1 cellular context compared by ENCODE assay signal in the genomic region with DNA sequence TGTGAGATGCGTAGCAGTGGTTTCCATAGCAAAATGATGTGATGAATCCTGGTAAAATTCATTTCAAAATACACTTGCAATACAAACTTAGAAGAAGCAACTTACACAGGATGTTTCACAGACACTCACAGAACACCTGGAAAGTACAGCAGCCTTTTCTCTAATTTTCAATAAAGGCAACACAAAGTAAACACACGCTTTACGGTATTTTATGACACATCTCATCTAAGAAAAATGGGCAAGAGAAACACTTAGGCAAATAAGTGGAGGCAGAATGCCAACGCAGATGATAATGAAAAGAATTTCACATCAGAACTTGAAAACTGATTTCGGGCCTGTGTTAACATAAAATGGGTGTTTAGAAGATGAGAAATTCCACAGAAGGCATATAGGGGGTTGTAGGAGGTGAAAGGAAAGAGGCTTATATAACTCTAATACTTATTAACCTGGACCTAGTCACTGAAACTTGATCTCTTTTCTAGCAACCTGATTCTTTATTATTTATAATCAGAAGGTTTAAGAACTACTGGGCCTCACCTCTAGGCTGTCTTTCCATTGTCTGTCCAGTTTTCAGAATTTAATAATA.
TF ChIP-seq lines count a peak whose summit lies in the region.

No MANE protein-coding gene starts in this region.

TF ChIP-seq in HepG2, 621 proteins besides CTCF, POLR2A, EP300 and RAD21 (continued from another document):
- TF ChIP-seq, protein P1, sequence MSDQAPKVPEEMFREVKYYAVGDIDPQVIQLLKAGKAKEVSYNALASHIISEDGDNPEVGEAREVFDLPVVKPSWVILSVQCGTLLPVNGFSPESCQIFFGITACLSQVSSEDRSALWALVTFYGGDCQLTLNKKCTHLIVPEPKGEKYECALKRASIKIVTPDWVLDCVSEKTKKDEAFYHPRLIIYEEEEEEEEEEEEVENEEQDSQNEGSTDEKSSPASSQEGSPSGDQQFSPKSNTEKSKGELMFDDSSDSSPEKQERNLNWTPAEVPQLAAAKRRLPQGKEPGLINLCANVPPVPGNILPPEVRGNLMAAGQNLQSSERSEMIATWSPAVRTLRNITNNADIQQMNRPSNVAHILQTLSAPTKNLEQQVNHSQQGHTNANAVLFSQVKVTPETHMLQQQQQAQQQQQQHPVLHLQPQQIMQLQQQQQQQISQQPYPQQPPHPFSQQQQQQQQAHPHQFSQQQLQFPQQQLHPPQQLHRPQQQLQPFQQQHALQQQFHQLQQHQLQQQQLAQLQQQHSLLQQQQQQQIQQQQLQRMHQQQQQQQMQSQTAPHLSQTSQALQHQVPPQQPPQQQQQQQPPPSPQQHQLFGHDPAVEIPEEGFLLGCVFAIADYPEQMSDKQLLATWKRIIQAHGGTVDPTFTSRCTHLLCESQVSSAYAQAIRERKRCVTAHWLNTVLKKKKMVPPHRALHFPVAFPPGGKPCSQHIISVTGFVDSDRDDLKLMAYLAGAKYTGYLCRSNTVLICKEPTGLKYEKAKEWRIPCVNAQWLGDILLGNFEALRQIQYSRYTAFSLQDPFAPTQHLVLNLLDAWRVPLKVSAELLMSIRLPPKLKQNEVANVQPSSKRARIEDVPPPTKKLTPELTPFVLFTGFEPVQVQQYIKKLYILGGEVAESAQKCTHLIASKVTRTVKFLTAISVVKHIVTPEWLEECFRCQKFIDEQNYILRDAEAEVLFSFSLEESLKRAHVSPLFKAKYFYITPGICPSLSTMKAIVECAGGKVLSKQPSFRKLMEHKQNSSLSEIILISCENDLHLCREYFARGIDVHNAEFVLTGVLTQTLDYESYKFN (CRISPR knock-in tag; conservative IDR thresholded peaks at IDR 0.05), result peak; percentile 54
- peak; percentile 35; the same call in 1 of the 2 replicates for TF ChIP-seq RARA (CRISPR knock-in tag; IDR thresholded peaks at IDR 0.05)
- peak; percentile 51; the same call in 1 of the 2 replicates for TF ChIP-seq RXRB (CRISPR knock-in tag; IDR thresholded peaks at IDR 0.05; ENCODE audit: borderline replicate concordance)
- TF ChIP-seq RFXAP (CRISPR knock-in tag; IDR thresholded peaks at IDR 0.05; ENCODE audit: borderline replicate concordance), result no peak
- TF ChIP-seq, protein P2, sequence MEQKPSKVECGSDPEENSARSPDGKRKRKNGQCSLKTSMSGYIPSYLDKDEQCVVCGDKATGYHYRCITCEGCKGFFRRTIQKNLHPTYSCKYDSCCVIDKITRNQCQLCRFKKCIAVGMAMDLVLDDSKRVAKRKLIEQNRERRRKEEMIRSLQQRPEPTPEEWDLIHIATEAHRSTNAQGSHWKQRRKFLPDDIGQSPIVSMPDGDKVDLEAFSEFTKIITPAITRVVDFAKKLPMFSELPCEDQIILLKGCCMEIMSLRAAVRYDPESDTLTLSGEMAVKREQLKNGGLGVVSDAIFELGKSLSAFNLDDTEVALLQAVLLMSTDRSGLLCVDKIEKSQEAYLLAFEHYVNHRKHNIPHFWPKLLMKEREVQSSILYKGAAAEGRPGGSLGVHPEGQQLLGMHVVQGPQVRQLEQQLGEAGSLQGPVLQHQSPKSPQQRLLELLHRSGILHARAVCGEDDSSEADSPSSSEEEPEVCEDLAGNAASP (CRISPR knock-in tag; IDR thresholded peaks at IDR 0.05; ENCODE audit: borderline replicate concordance), result peak; percentile 65; the same call in 1 of the 2 replicates
- TF ChIP-seq, protein P3, sequence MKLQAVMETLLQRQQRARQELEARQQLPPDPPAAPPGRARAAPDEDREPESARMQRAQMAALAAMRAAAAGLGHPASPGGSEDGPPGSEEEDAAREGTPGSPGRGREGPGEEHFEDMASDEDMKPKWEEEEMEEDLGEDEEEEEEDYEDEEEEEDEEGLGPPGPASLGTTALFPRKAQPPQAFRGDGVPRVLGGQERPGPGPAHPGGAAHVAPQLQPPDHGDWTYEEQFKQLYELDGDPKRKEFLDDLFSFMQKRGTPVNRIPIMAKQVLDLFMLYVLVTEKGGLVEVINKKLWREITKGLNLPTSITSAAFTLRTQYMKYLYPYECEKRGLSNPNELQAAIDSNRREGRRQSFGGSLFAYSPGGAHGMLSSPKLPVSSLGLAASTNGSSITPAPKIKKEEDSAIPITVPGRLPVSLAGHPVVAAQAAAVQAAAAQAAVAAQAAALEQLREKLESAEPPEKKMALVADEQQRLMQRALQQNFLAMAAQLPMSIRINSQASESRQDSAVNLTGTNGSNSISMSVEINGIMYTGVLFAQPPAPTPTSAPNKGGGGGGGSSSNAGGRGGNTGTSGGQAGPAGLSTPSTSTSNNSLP (IDR thresholded peaks at IDR 0.05; ENCODE audit: low read depth, low read length), result peak; percentile 44; the same call in 1 of the 2 replicates
- peak; percentile 90 for TF ChIP-seq SIX1 (CRISPR knock-in tag; IDR thresholded peaks at IDR 0.05; ENCODE audit: borderline replicate concordance)
- TF ChIP-seq SOX13 (IDR thresholded peaks at IDR 0.05), result no peak
- peak in 1 of 2 experiments; percentile 22; a peak in 2 of 4 replicates for TF ChIP-seq SOX13 (CRISPR knock-in tag; conservative IDR thresholded peaks at IDR 0.05 in 1 of 2, IDR thresholded peaks at IDR 0.05 in 1 of 2)
- TF ChIP-seq ZNF317 (CRISPR knock-in tag; IDR thresholded peaks at IDR 0.05), result no peak
- 0 out of 2 replicates have a peak, but pooled peaks have one; percentile 21 for TF ChIP-seq EHMT2 (IDR thresholded peaks at IDR 0.05; ENCODE audit: borderline replicate concordance, low read depth, low read length)
- no peak for TF ChIP-seq MXD4 (CRISPR knock-in tag; IDR thresholded peaks at IDR 0.05)
- TF ChIP-seq KDM6A (CRISPR knock-in tag; IDR thresholded peaks at IDR 0.05; ENCODE audit: low read depth), result 0 out of 2 replicates have a peak, but pooled peaks have one; percentile 5
- TF ChIP-seq ZNF552 (CRISPR knock-in tag; IDR thresholded peaks at IDR 0.05; ENCODE audit: borderline replicate concordance), result no peak
- peak; percentile 31 for TF ChIP-seq ASH2L (IDR thresholded peaks at IDR 0.05; ENCODE audit: insufficient read length, low read depth, low read length)
- TF ChIP-seq ZKSCAN5 (CRISPR knock-in tag; IDR thresholded peaks at IDR 0.05), result no peak
- TF ChIP-seq SNAPC2 (CRISPR knock-in tag; IDR thresholded peaks at IDR 0.05), result no peak
- no peak for TF ChIP-seq SOX6 (IDR thresholded peaks at IDR 0.05)
- TF ChIP-seq SOX6 (CRISPR knock-in tag; IDR thresholded peaks at IDR 0.05), result peak; percentile 33; the same call in 1 of the 2 replicates
- TF ChIP-seq TEAD2 (CRISPR knock-in tag; IDR thresholded peaks at IDR 0.05), result no peak
- peak; percentile 49; the same call in 1 of the 2 replicates for TF ChIP-seq HMG20A (CRISPR knock-in tag; IDR thresholded peaks at IDR 0.05; ENCODE audit: borderline replicate concordance)
- TF ChIP-seq ATF7-NPFF (CRISPR knock-in tag; IDR thresholded peaks at IDR 0.05; ENCODE audit: low read depth), result no peak
